In genomic region chr4:168794092-168794707, GRCh38 we compare ENCODE assay signal across 23 cellular contexts.
"Had no signal": no experiment of that assay in that cellular context is flagged by ENCODE, and none has a peak within 500 bp of the region (broad histone marks: within the 10 kb centered on the region; RNA-seq: fewer than 3 reads in every experiment).

No MANE protein-coding gene starts in this region.

- H3K9me3 ChIP-seq: adrenal gland, colonic mucosa, lower lobe of right lung, transverse colon had no signal

- H3K27me3 Mint-ChIP-seq: activated CD4-positive, alpha-beta T cell treated with anti-CD3 and anti-CD28 coated beads for 36 hours; activated CD8-positive, alpha-beta T cell treated with anti-CD3 and anti-CD28 coated beads for 36 hours had no signal

- H3K4me3 Mint-ChIP-seq: activated CD4-positive, alpha-beta T cell treated with anti-CD3 and anti-CD28 coated beads for 36 hours; activated CD8-positive, alpha-beta T cell treated with anti-CD3 and anti-CD28 coated beads for 36 hours; activated naive CD4-positive, alpha-beta T cell treated with anti-CD3 and anti-CD28 coated beads, Interleukin-2, amount 50 U/mL, for 24 hours; immature natural killer cell; T-helper 1 cell treated with Interleukin-12 subunit alpha and Interleukin-12 subunit beta and Interleukin-4 antibody, amounts not matched to agents 30 μg/mL and 1 μg/mL, for 36 hours had no signal

- H3K4me1 Mint-ChIP-seq: activated CD4-positive, alpha-beta T cell treated with anti-CD3 and anti-CD28 coated beads for 36 hours; activated naive CD4-positive, alpha-beta T cell treated with anti-CD3 and anti-CD28 coated beads, Interleukin-2, amount 50 U/mL, for 24 hours; immature natural killer cell had no signal

- ATAC-seq: activated CD8-positive, alpha-beta T cell treated with anti-CD3 and anti-CD28 coated beads for 36 hours had no signal

- H3K4me3 ChIP-seq: adrenal gland, colonic mucosa, lower lobe of right lung, skin epidermis, transverse colon had no signal

- H3K36me3 Mint-ChIP-seq: activated naive CD4-positive, alpha-beta T cell treated with anti-CD3 and anti-CD28 coated beads, Interleukin-2, amount 50 U/mL, for 24 hours; immature natural killer cell had no signal

- H3K27ac ChIP-seq: adrenal gland, colonic mucosa, epithelial cell of prostate, lower lobe of right lung, transverse colon, WERI-Rb-1 had no signal

- H3K36me3 ChIP-seq: adrenal gland, colonic mucosa, lower lobe of right lung, transverse colon, WERI-Rb-1 had no signal

- H3K4me1 ChIP-seq: colonic mucosa had no signal

- H3K9me3 Mint-ChIP-seq: activated CD8-positive, alpha-beta T cell treated with anti-CD3 and anti-CD28 coated beads for 36 hours; activated naive CD4-positive, alpha-beta T cell treated with anti-CD3 and anti-CD28 coated beads, Interleukin-2, amount 50 U/mL, for 24 hours; immature natural killer cell; T-helper 1 cell treated with Interleukin-12 subunit alpha and Interleukin-12 subunit beta and Interleukin-4 antibody, amounts not matched to agents 30 μg/mL and 1 μg/mL, for 36 hours had no signal

- H3K27me3 ChIP-seq: adrenal gland, colonic mucosa, transverse colon had no signal

- H3K27ac Mint-ChIP-seq: activated CD4-positive, alpha-beta T cell treated with anti-CD3 and anti-CD28 coated beads for 36 hours; activated CD8-positive, alpha-beta T cell treated with anti-CD3 and anti-CD28 coated beads for 36 hours; activated naive CD4-positive, alpha-beta T cell treated with anti-CD3 and anti-CD28 coated beads, Interleukin-2, amount 50 U/mL, for 24 hours; immature natural killer cell; T-helper 1 cell treated with Interleukin-12 subunit alpha and Interleukin-12 subunit beta and Interleukin-4 antibody, amounts not matched to agents 30 μg/mL and 1 μg/mL, for 36 hours had no signal

- DNase-seq: activated CD4-positive, alpha-beta T cell treated with anti-CD3 and anti-CD28 coated beads for 36 hours; activated CD8-positive, alpha-beta T cell treated with anti-CD3 and anti-CD28 coated beads for 36 hours; activated effector memory CD4-positive, alpha-beta T cell treated with anti-CD3 and anti-CD28 coated beads, Interleukin-2, amount 50 U/mL, for 16 hours; activated T-cell treated with anti-CD3 and anti-CD28 coated beads, Interleukin-2, amount 50 U/mL, for 48 hours; adrenal gland; caudate nucleus; colonic mucosa; effector memory CD4-positive, alpha-beta T cell; foreskin melanocyte; head of caudate nucleus; immature natural killer cell; lower lobe of right lung; midbrain; stimulated activated CD4-positive, alpha-beta T cell treated with anti-CD3 and anti-CD28 coated beads, Interleukin-4, amount 100 ng/mL, for 4 hours; stimulated activated CD8-positive, alpha-beta memory T cell treated with anti-CD3 and anti-CD28 coated beads, Interleukin-4, amount 100 ng/mL, for 48 hours; stimulated activated naive CD4-positive, alpha-beta T cell treated with Interleukin-2 at 50 U/mL for 16 hours; substantia nigra; transverse colon; WERI-Rb-1 had no signal
